ENCODE assay signal across 7 cellular contexts in genomic region chr16:30874244-30874820, GRCh38. TPM values are rescaled to one million over a fixed set of nuclear protein-coding genes. Genes with fewer than 3 reads are reported as not detected.
DNase-seq lines count a peak whose midpoint lies in the region; ATAC-seq lines count a peak whose summit lies in the region.

No MANE protein-coding gene starts in this region.

- no peak for DNase-seq in activated CD8-positive, alpha-beta T cell treated with anti-CD3 and anti-CD28 coated beads, Interleukin-2, amount 10 ng/mL, durations not matched to agents 7 days and 5 days
- DNase-seq in activated effector memory CD4-positive, alpha-beta T cell treated with Interleukin-2 at 50 U/mL for 16 hours: no peak
- DNase-seq in NCI-H226: no peak

- H3K4me1 ChIP-seq in iPS-18a (ENCODE audit: control insufficient read depth, low read depth, low read length): peaks cover 10% of the 10 kb centered on the region

- H3K36me3 Mint-ChIP-seq in activated CD8-positive, alpha-beta T cell treated with anti-CD3 and anti-CD28 coated beads, Interleukin-2, amount 10 ng/mL, durations not matched to agents 7 days and 5 days (ENCODE audit: low read depth): peaks cover 19% of the 10 kb centered on the region
- peaks cover 20% of the 10 kb centered on the region for H3K36me3 Mint-ChIP-seq in stimulated activated naive CD8-positive, alpha-beta T cell treated with anti-CD3 and anti-CD28 coated beads, Interleukin-15, Interleukin-2, amounts not matched to agents 100 ng/mL and 50 ng/mL, for 24 hours (ENCODE audit: low read depth)

- peaks cover 33% of the 10 kb centered on the region for H3K4me1 Mint-ChIP-seq in activated CD8-positive, alpha-beta T cell treated with anti-CD3 and anti-CD28 coated beads, Interleukin-2, amount 10 ng/mL, durations not matched to agents 7 days and 5 days (ENCODE audit: low read depth)
- H3K4me1 Mint-ChIP-seq in stimulated activated naive CD8-positive, alpha-beta T cell treated with anti-CD3 and anti-CD28 coated beads, Interleukin-15, Interleukin-2, amounts not matched to agents 100 ng/mL and 50 ng/mL, for 24 hours (ENCODE audit: low read depth): peaks cover 35% of the 10 kb centered on the region

- H3K4me3 ChIP-seq in iPS-18a (ENCODE audit: low read length): peak overlapping the region; percentile 95

- no peak overlapping the region for H3K27ac ChIP-seq in iPS-18a (ENCODE audit: low read length)

- no peaks in the 10 kb centered on the region for H3K9me3 Mint-ChIP-seq in activated CD8-positive, alpha-beta T cell treated with anti-CD3 and anti-CD28 coated beads, Interleukin-2, amount 10 ng/mL, durations not matched to agents 7 days and 5 days (ENCODE audit: insufficient read depth)
- no peaks in the 10 kb centered on the region for H3K9me3 Mint-ChIP-seq in stimulated activated naive CD8-positive, alpha-beta T cell treated with anti-CD3 and anti-CD28 coated beads, Interleukin-15, Interleukin-2, amounts not matched to agents 100 ng/mL and 50 ng/mL, for 24 hours

- CTCF ChIA-PET in activated CD8-positive, alpha-beta T cell treated with anti-CD3 and anti-CD28 coated beads, Interleukin-2, amount 10 ng/mL, durations not matched to agents 7 days and 5 days (lab: Charles Lee): interaction anchor here (0.6 to 7.3 kb wide), 6 partner anchors 27 to 69 kb away, joined by 3 to 63 read pairs (median 5); no protein-coding TSS in a partner anchor

- peak overlapping the region; percentile 99 for H3K9ac ChIP-seq in iPS-18a (ENCODE audit: low read length)

- H3K27me3 ChIP-seq in iPS-18a (ENCODE audit: control insufficient read depth, insufficient read depth, low read length): peaks cover 32% of the 10 kb centered on the region

- H3K27ac Mint-ChIP-seq in activated CD8-positive, alpha-beta T cell treated with anti-CD3 and anti-CD28 coated beads, Interleukin-2, amount 10 ng/mL, durations not matched to agents 7 days and 5 days: peak overlapping the region; percentile 86
- peak overlapping the region; percentile 96 for H3K27ac Mint-ChIP-seq in stimulated activated naive CD8-positive, alpha-beta T cell treated with anti-CD3 and anti-CD28 coated beads, Interleukin-15, Interleukin-2, amounts not matched to agents 100 ng/mL and 50 ng/mL, for 24 hours

- no peaks in the 10 kb centered on the region for H3K36me3 ChIP-seq in iPS-18a (ENCODE audit: control insufficient read depth, low read depth, low read length)

- H3K4me3 Mint-ChIP-seq in activated CD8-positive, alpha-beta T cell treated with anti-CD3 and anti-CD28 coated beads, Interleukin-2, amount 10 ng/mL, durations not matched to agents 7 days and 5 days: peak overlapping the region; percentile 94
- peak overlapping the region; percentile 96 for H3K4me3 Mint-ChIP-seq in stimulated activated naive CD8-positive, alpha-beta T cell treated with anti-CD3 and anti-CD28 coated beads, Interleukin-15, Interleukin-2, amounts not matched to agents 100 ng/mL and 50 ng/mL, for 24 hours

- POLR2A ChIA-PET in activated CD8-positive, alpha-beta T cell treated with anti-CD3 and anti-CD28 coated beads, Interleukin-2, amount 10 ng/mL, durations not matched to agents 7 days and 5 days (lab: Charles Lee): interaction anchor here (0.8 to 5.8 kb wide), 12 partner anchors 18 to 200 kb away, joined by 3 to 73 read pairs (median 4); partner anchors contain the start of genes BCL7C, ZNF646 and ZNF668

- no peaks in the 10 kb centered on the region for H3K9me3 ChIP-seq in iPS-18a (ENCODE audit: control insufficient read depth, low read depth, low read length)

- peak; percentile 1 for ATAC-seq in HG03432 (IDR thresholded peaks at IDR 0.05; ENCODE audit: unreplicated experiment)
- no peak for ATAC-seq in activated CD8-positive, alpha-beta T cell treated with anti-CD3 and anti-CD28 coated beads, Interleukin-2, amount 10 ng/mL, durations not matched to agents 7 days and 5 days
- no peak for ATAC-seq in GM19397 (IDR thresholded peaks at IDR 0.05; ENCODE audit: unreplicated experiment)

- no peaks in the 10 kb centered on the region for H3K27me3 Mint-ChIP-seq in activated CD8-positive, alpha-beta T cell treated with anti-CD3 and anti-CD28 coated beads, Interleukin-2, amount 10 ng/mL, durations not matched to agents 7 days and 5 days (ENCODE audit: low read depth)
- H3K27me3 Mint-ChIP-seq in stimulated activated naive CD8-positive, alpha-beta T cell treated with anti-CD3 and anti-CD28 coated beads, Interleukin-15, Interleukin-2, amounts not matched to agents 100 ng/mL and 50 ng/mL, for 24 hours: no peaks in the 10 kb centered on the region

RNA-seq across cellular contexts. Expression of gene BCL7C, which starts 19.5 kb away (rescaled TPM):
- 10 to 100 TPM; 30.3 to 34.5 TPM for total RNA-seq in activated CD8-positive, alpha-beta T cell treated with anti-CD3 and anti-CD28 coated beads, Interleukin-2, amount 10 ng/mL, durations not matched to agents 7 days and 5 days

RNA-seq across cellular contexts. Expression of gene CTF1, which starts 22.1 kb away (rescaled TPM):
- under 1 TPM; 0.23 to 0.34 TPM for total RNA-seq in activated CD8-positive, alpha-beta T cell treated with anti-CD3 and anti-CD28 coated beads, Interleukin-2, amount 10 ng/mL, durations not matched to agents 7 days and 5 days

RNA-seq across cellular contexts. Expression of gene FBXL19, which starts 49.0 kb away (rescaled TPM):
- total RNA-seq in activated CD8-positive, alpha-beta T cell treated with anti-CD3 and anti-CD28 coated beads, Interleukin-2, amount 10 ng/mL, durations not matched to agents 7 days and 5 days: 10 to 100 TPM; 22.7 to 23.1 TPM
